9 cellular contexts compared by ENCODE assay signal in genomic region chr17:28950017-28950751, GRCh38. TPM values are rescaled to one million over a fixed set of nuclear protein-coding genes. Genes with fewer than 3 reads are reported as not detected.
A peak's percentile ranks its signal among the peaks of the same experiment; 100 is the strongest.
DNase-seq lines count a peak whose midpoint lies in the region; ATAC-seq and TF ChIP-seq lines count a peak whose summit lies in the region.
"Had no signal": no experiment of that assay in that cellular context is flagged by ENCODE, and none has a peak within 500 bp of the region (broad histone marks: within the 10 kb centered on the region; RNA-seq: fewer than 3 reads in every experiment).

No MANE protein-coding gene starts in this region.

- TF ChIP-seq CTCF in dorsolateral prefrontal cortex (IDR thresholded peaks at IDR 0.05 in 54 of 56, conservative IDR thresholded peaks at IDR 0.05 in 2 of 56; ENCODE audit: low read depth in 1 of 56, partially characterized antibody in 56 of 56): no peak
- no peak for TF ChIP-seq CTCF in lower lobe of right lung (IDR thresholded peaks at IDR 0.05)

- peak; percentile 57 for DNase-seq in Daoy (ENCODE audit: low read depth)
- DNase-seq in NCI-H146 (lab: John Stamatoyannopoulos, UW): peak; percentile 53
- DNase-seq in activated CD4-positive, alpha-beta T cell treated with anti-CD3 and anti-CD28 coated beads, Interleukin-2, amount 10 ng/mL, durations not matched to agents 24 days and 14 days: peak; percentile 86
- DNase-seq in dorsolateral prefrontal cortex: peak in 5 of 10 donors; percentile 41 to 68 (median 63)
- DNase-seq in lower lobe of right lung: peak; percentile 77
- DNase-seq in stimulated activated CD4-positive, alpha-beta T cell treated with anti-CD3 and anti-CD28 coated beads, TNF-alpha, amount 100 ng/mL, for 24 hours (ENCODE audit: low read depth in 3 of 3): peak in 2 of 3 experiments; percentile 33 to 50

- no peaks in the 10 kb centered on the region for H3K27me3 ChIP-seq in dorsolateral prefrontal cortex
- no peaks in the 10 kb centered on the region for H3K27me3 ChIP-seq in lower lobe of right lung (ENCODE audit: low read depth)

- peak overlapping the region; percentile 97 for H3K4me3 Mint-ChIP-seq in activated CD4-positive, alpha-beta T cell treated with anti-CD3 and anti-CD28 coated beads, Interleukin-2, amount 10 ng/mL, durations not matched to agents 24 days and 14 days
- H3K4me3 Mint-ChIP-seq: dendritic cell treated with granulocyte-macrophage colony-stimulating factor and Interleukin-4, amounts not matched to agents 40 ng/mL and 50 ng/mL, for 4 days had no signal

- H3K4me3 ChIP-seq in dorsolateral prefrontal cortex (peak overlapping the region; percentile 70 to 99 (median 87)), lower lobe of right lung (peak overlapping the region; percentile 86)

- no peaks in the 10 kb centered on the region for H3K36me3 ChIP-seq in lower lobe of right lung

- H3K27ac Mint-ChIP-seq in activated CD4-positive, alpha-beta T cell treated with anti-CD3 and anti-CD28 coated beads, Interleukin-2, amount 10 ng/mL, durations not matched to agents 24 days and 14 days: peak overlapping the region; percentile 96
- H3K27ac Mint-ChIP-seq: dendritic cell treated with granulocyte-macrophage colony-stimulating factor and Interleukin-4, amounts not matched to agents 40 ng/mL and 50 ng/mL, for 4 days had no signal

- H3K27ac ChIP-seq in dorsolateral prefrontal cortex (peak overlapping the region; percentile 72 to 100 (median 96)), lower lobe of right lung (peak overlapping the region; percentile 90)

- peaks cover 39% of the 10 kb centered on the region for H3K4me1 Mint-ChIP-seq in activated CD4-positive, alpha-beta T cell treated with anti-CD3 and anti-CD28 coated beads, Interleukin-2, amount 10 ng/mL, durations not matched to agents 24 days and 14 days

- no peak for ATAC-seq in lower lobe of right lung
- ATAC-seq in HG02798 (IDR thresholded peaks at IDR 0.05; ENCODE audit: poor library complexity, unreplicated experiment): no peak
- no peak for ATAC-seq in HG03460 (IDR thresholded peaks at IDR 0.05; ENCODE audit: unreplicated experiment)

- peaks cover 2% of the 10 kb centered on the region for H3K27me3 Mint-ChIP-seq in activated CD4-positive, alpha-beta T cell treated with anti-CD3 and anti-CD28 coated beads, Interleukin-2, amount 10 ng/mL, durations not matched to agents 24 days and 14 days
- H3K27me3 Mint-ChIP-seq: dendritic cell treated with granulocyte-macrophage colony-stimulating factor and Interleukin-4, amounts not matched to agents 40 ng/mL and 50 ng/mL, for 4 days had no signal

- no peaks in the 10 kb centered on the region for H3K9me3 Mint-ChIP-seq in activated CD4-positive, alpha-beta T cell treated with anti-CD3 and anti-CD28 coated beads, Interleukin-2, amount 10 ng/mL, durations not matched to agents 24 days and 14 days
- H3K9me3 Mint-ChIP-seq: dendritic cell treated with granulocyte-macrophage colony-stimulating factor and Interleukin-4, amounts not matched to agents 40 ng/mL and 50 ng/mL, for 4 days had no signal

- H3K9me3 ChIP-seq in lower lobe of right lung: no peaks in the 10 kb centered on the region

- H3K4me1 ChIP-seq in lower lobe of right lung: peaks cover 44% of the 10 kb centered on the region

- intact Hi-C loops in activated CD4-positive, alpha-beta T cell treated with anti-CD3 and anti-CD28 coated beads, Interleukin-2, amount 10 ng/mL, durations not matched to agents 24 days and 14 days (cut with micrococcal nuclease): loop anchor here (5.0 kb wide), 1 partner anchor 188 kb away; no protein-coding TSS in a partner anchor
- intact Hi-C loops in dorsolateral prefrontal cortex (cut with DNase I): loop anchor here (5.0 kb wide), 3 partner anchors 48 to 613 kb away; partner anchors contain the start of genes DHRS13 (in 1 of the 2), FAM222B (in 1 of the 2), IFT20 (in 1 of the 2) and TNFAIP1 (in 1 of the 2)
- intact Hi-C loops in lower lobe of right lung (cut with DNase I): no loop called here

- peaks cover 34% of the 10 kb centered on the region for H3K36me3 Mint-ChIP-seq in activated CD4-positive, alpha-beta T cell treated with anti-CD3 and anti-CD28 coated beads, Interleukin-2, amount 10 ng/mL, durations not matched to agents 24 days and 14 days (ENCODE audit: low read depth)

RNA-seq across cellular contexts. Expression of gene PHF12, which starts 1.1 kb away (rescaled TPM):
- total RNA-seq in Daoy (2014; rRNA removed; shearing (Covaris generic)): 18.0 and 29.1 TPM in 2 replicates
- 61.1 TPM in 2 replicates for total RNA-seq in activated CD4-positive, alpha-beta T cell treated with anti-CD3 and anti-CD28 coated beads, Interleukin-2, amount 10 ng/mL, durations not matched to agents 24 days and 14 days
- total RNA-seq in dorsolateral prefrontal cortex (10 to 100 TPM; 32.6 to 65.4 (median 44.1) TPM), lower lobe of right lung (36.2 TPM)

RNA-seq across cellular contexts. Expression of gene DHRS13, which starts 47.3 kb away (rescaled TPM):
- total RNA-seq in Daoy (2014; rRNA removed; shearing (Covaris generic)): 10.9 and 12.4 TPM in 2 replicates
- 32.4 and 34.3 TPM in 2 replicates for total RNA-seq in activated CD4-positive, alpha-beta T cell treated with anti-CD3 and anti-CD28 coated beads, Interleukin-2, amount 10 ng/mL, durations not matched to agents 24 days and 14 days
- total RNA-seq in dorsolateral prefrontal cortex (10 to 100 TPM in 61 of 120 experiments, 1 to 10 TPM in 59; 5.9 to 22.5 (median 10.1) TPM), lower lobe of right lung (10.6 TPM)

RNA-seq across cellular contexts. Expression of gene FLOT2, which starts 52.7 kb away (rescaled TPM):
- 18.5 and 24.9 TPM in 2 replicates for total RNA-seq in Daoy (2014; rRNA removed; shearing (Covaris generic))
- total RNA-seq in activated CD4-positive, alpha-beta T cell treated with anti-CD3 and anti-CD28 coated beads, Interleukin-2, amount 10 ng/mL, durations not matched to agents 24 days and 14 days: 109 and 111 TPM in 2 replicates
- total RNA-seq in dorsolateral prefrontal cortex (100 to 1,000 TPM in 84 of 120 experiments, 10 to 100 TPM in 36; 50.7 to 182 (median 108) TPM), lower lobe of right lung (170 TPM)

RNA-seq across cellular contexts. Expression of gene SEZ6, which starts 55.6 kb away (rescaled TPM):
- total RNA-seq in Daoy (2014; rRNA removed; shearing (Covaris generic)): not detected in 2 replicates
- not detected in 2 replicates for total RNA-seq in activated CD4-positive, alpha-beta T cell treated with anti-CD3 and anti-CD28 coated beads, Interleukin-2, amount 10 ng/mL, durations not matched to agents 24 days and 14 days
- total RNA-seq in dorsolateral prefrontal cortex (10 to 100 TPM; 10.5 to 57.6 (median 32.5) TPM), lower lobe of right lung (not detected)
